In genomic region chr12:7947011-7947410, GRCh38 we compare ENCODE assay signal across 26 cellular contexts.
"Had no signal": no experiment of that assay in that cellular context is flagged by ENCODE, and none has a peak within 500 bp of the region (broad histone marks: within the 10 kb centered on the region; RNA-seq: fewer than 3 reads in every experiment).

No MANE protein-coding gene starts in this region.

- H3K27me3 ChIP-seq: colonic mucosa, esophagus squamous epithelium, gastrocnemius medialis, heart left ventricle, hepatocyte, left lung had no signal

- H3K27me3 Mint-ChIP-seq: dendritic cell treated with granulocyte-macrophage colony-stimulating factor and Interleukin-4, amounts not matched to agents 40 ng/mL and 50 ng/mL, for 4 days; effector memory CD8-positive, alpha-beta T cell; naive B cell had no signal

- H3K4me3 Mint-ChIP-seq: dendritic cell treated with granulocyte-macrophage colony-stimulating factor and Interleukin-4, amounts not matched to agents 40 ng/mL and 50 ng/mL, for 4 days; effector memory CD8-positive, alpha-beta T cell; endodermal cell; immature natural killer cell; mesothelial cell of epicardium; naive B cell had no signal

- H2AFZ ChIP-seq: hepatocyte had no signal

- ATAC-seq: effector memory CD8-positive, alpha-beta T cell; esophagus mucosa; gastrocnemius medialis; heart left ventricle; left cardiac atrium; left lung; left ventricle myocardium superior; lower lobe of right lung; mucosa of descending colon had no signal

- H3K27ac Mint-ChIP-seq: dendritic cell treated with granulocyte-macrophage colony-stimulating factor and Interleukin-4, amounts not matched to agents 40 ng/mL and 50 ng/mL, for 4 days; endodermal cell; mesothelial cell of epicardium; naive B cell had no signal

- H3K79me2 ChIP-seq: hepatocyte had no signal

- H3K9me3 ChIP-seq: colonic mucosa, esophagus squamous epithelium, gastrocnemius medialis, heart left ventricle, left lung, lower lobe of right lung, mucosa of descending colon had no signal

- FAIRE-seq: endometrium, kidney had no signal

- H3K4me3 ChIP-seq: colonic mucosa, esophagus squamous epithelium, gastrocnemius medialis, heart left ventricle, hepatocyte, left lung, lower lobe of right lung, mucosa of descending colon had no signal

- H3K4me2 ChIP-seq: hepatocyte had no signal

- H3K36me3 ChIP-seq: colonic mucosa, esophagus squamous epithelium, gastrocnemius medialis, heart left ventricle, left lung, lower lobe of right lung had no signal

- H3K9me3 Mint-ChIP-seq: dendritic cell treated with granulocyte-macrophage colony-stimulating factor and Interleukin-4, amounts not matched to agents 40 ng/mL and 50 ng/mL, for 4 days; effector memory CD8-positive, alpha-beta T cell; endodermal cell; immature natural killer cell; mesothelial cell of epicardium; naive B cell had no signal

- H3K4me1 ChIP-seq: colonic mucosa, esophagus squamous epithelium, gastrocnemius medialis had no signal

- H3K36me3 Mint-ChIP-seq: immature natural killer cell, mesothelial cell of epicardium, naive B cell had no signal

- H3K27ac ChIP-seq: colonic mucosa, epithelial cell of prostate, esophagus squamous epithelium, gastrocnemius medialis, heart left ventricle, hepatocyte, left lung, lower lobe of right lung had no signal

- DNase-seq: colonic mucosa; cortex of kidney; effector CD8-positive, alpha-beta T cell; effector memory CD8-positive, alpha-beta T cell; endodermal cell; erythroblast; esophagus squamous epithelium; foreskin fibroblast; foreskin melanocyte; gastrocnemius medialis; heart left ventricle; hypothalamus; immature natural killer cell; kidney; left cardiac atrium; left lung; left ventricle myocardium superior; lower lobe of right lung; mucosa of descending colon; naive B cell had no signal
